ENCODE assay signal across 15 cellular contexts in genomic region chr3:56593455-56594158, GRCh38. TPM values are rescaled to one million over a fixed set of nuclear protein-coding genes. Genes with fewer than 3 reads are reported as not detected.
DNase-seq lines count a peak whose midpoint lies in the region; ATAC-seq and TF ChIP-seq lines count a peak whose summit lies in the region.
"Had no signal": no experiment of that assay in that cellular context is flagged by ENCODE, and none has a peak within 500 bp of the region (broad histone marks: within the 10 kb centered on the region; RNA-seq: fewer than 3 reads in every experiment).

No MANE protein-coding gene starts in this region.

- H3K36me3 ChIP-seq in Karpas-422 (ENCODE audit: insufficient read depth, low read length) (peaks cover 43% of the 10 kb centered on the region), brain microvascular endothelial cell (replicated peaks) (peaks cover 11% of the 10 kb centered on the region)

- peaks cover 45% of the 10 kb centered on the region for H3K79me2 ChIP-seq in Karpas-422 (ENCODE audit: low read length)

- H3K4me1 Mint-ChIP-seq in activated CD8-positive, alpha-beta T cell treated with anti-CD3 and anti-CD28 coated beads for 36 hours (ENCODE audit: low read depth): peaks cover 55% of the 10 kb centered on the region
- H3K4me1 Mint-ChIP-seq in effector memory CD8-positive, alpha-beta T cell (ENCODE audit: low read depth in 2 of 2): peaks cover 29 to 47% of the 10 kb centered on the region in 2 donors

- no peaks in the 10 kb centered on the region for H4K20me1 ChIP-seq in Karpas-422 (ENCODE audit: insufficient read depth, low read depth, low read length)

- no peaks in the 10 kb centered on the region for H3K4me1 ChIP-seq in Karpas-422 (ENCODE audit: low read length)
- H3K4me1 ChIP-seq: ascending aorta, left lung, suprapubic skin had no signal

- H3K27ac ChIP-seq in Karpas-422 (ENCODE audit: low read length): no peak overlapping the region
- H3K27ac ChIP-seq in brain microvascular endothelial cell: no peak overlapping the region
- H3K27ac ChIP-seq: ascending aorta, left lung, suprapubic skin had no signal

- peaks cover 4% of the 10 kb centered on the region for H3K9me3 Mint-ChIP-seq in activated CD8-positive, alpha-beta T cell treated with anti-CD3 and anti-CD28 coated beads for 36 hours
- no peaks in the 10 kb centered on the region for H3K9me3 Mint-ChIP-seq in effector memory CD8-positive, alpha-beta T cell

- H3K27ac Mint-ChIP-seq in activated CD8-positive, alpha-beta T cell treated with anti-CD3 and anti-CD28 coated beads for 36 hours: peak overlapping the region; percentile 84
- peak overlapping the region; percentile 84 for H3K27ac Mint-ChIP-seq in effector memory CD8-positive, alpha-beta T cell

- H3K27me3 Mint-ChIP-seq in activated CD8-positive, alpha-beta T cell treated with anti-CD3 and anti-CD28 coated beads for 36 hours: no peaks in the 10 kb centered on the region
- H3K27me3 Mint-ChIP-seq in effector memory CD8-positive, alpha-beta T cell: no peaks in the 10 kb centered on the region

- H2AFZ ChIP-seq in Karpas-422 (ENCODE audit: low read length): no peak overlapping the region

- CTCF ChIA-PET in activated CD8-positive, alpha-beta T cell treated with anti-CD3 and anti-CD28 coated beads for 36 hours (lab: Charles Lee): interaction anchor here (0.6 to 1.3 kb wide), 3 partner anchors 10 to 109 kb away, joined by 3 to 4 read pairs (median 3); no protein-coding TSS in a partner anchor

- POLR2A ChIA-PET in activated CD8-positive, alpha-beta T cell treated with anti-CD3 and anti-CD28 coated beads for 36 hours (lab: Charles Lee): interaction anchor here (0.8 to 1.7 kb wide), 2 partner anchors 21 to 36 kb away, joined by 4 to 6 read pairs; partner anchors contain the start of gene CCDC66

- peak overlapping the region; percentile 5 for H3K4me3 Mint-ChIP-seq in activated CD8-positive, alpha-beta T cell treated with anti-CD3 and anti-CD28 coated beads for 36 hours
- peak overlapping the region; percentile 48 to 63 for H3K4me3 Mint-ChIP-seq in effector memory CD8-positive, alpha-beta T cell

- ATAC-seq in activated CD8-positive, alpha-beta T cell treated with anti-CD3 and anti-CD28 coated beads for 36 hours: peak; percentile 100
- ATAC-seq in effector memory CD8-positive, alpha-beta T cell (replicated peaks): peak; percentile 100
- no peak for ATAC-seq in HG03460 (IDR thresholded peaks at IDR 0.05; ENCODE audit: unreplicated experiment)
- ATAC-seq: left lung had no signal

- peaks cover 51% of the 10 kb centered on the region for H3K36me3 Mint-ChIP-seq in activated CD8-positive, alpha-beta T cell treated with anti-CD3 and anti-CD28 coated beads for 36 hours (ENCODE audit: low read depth)
- H3K36me3 Mint-ChIP-seq in effector memory CD8-positive, alpha-beta T cell (ENCODE audit: insufficient read depth): peaks cover 9% of the 10 kb centered on the region

- no peaks in the 10 kb centered on the region for H3K9me2 ChIP-seq in Karpas-422 (replicated peaks; ENCODE audit: insufficient read depth, low read length)

- in situ Hi-C loops in brain microvascular endothelial cell (cut with HindIII; ENCODE audit: low pct_ligation_motif_present, low sequenced_read_pairs): no loop called here

- no peak overlapping the region for H3K4me3 ChIP-seq in Karpas-422 (ENCODE audit: low read length)
- H3K4me3 ChIP-seq in brain microvascular endothelial cell (ENCODE audit: low read depth, low read length): no peak overlapping the region
- H3K4me3 ChIP-seq: ascending aorta, left lung, suprapubic skin had no signal

- no peak overlapping the region for H3K4me2 ChIP-seq in Karpas-422 (ENCODE audit: low read depth, low read length, poor library complexity, severe bottlenecking)

- DNase-seq in stimulated activated CD4-positive, alpha-beta T cell treated with anti-CD3 and anti-CD28 coated beads, Interleukin-15, amount 100 ng/mL, for 24 hours: peak; percentile 32
- no peak for DNase-seq in stimulated activated CD4-positive, alpha-beta T cell treated with anti-CD3 and anti-CD28 coated beads, Interleukin-4, amount 100 ng/mL, for 1 hour
- DNase-seq in activated CD8-positive, alpha-beta T cell treated with anti-CD3 and anti-CD28 coated beads for 36 hours: peak; percentile 61
- peak; percentile 39 to 45 (median 43) for DNase-seq in effector memory CD8-positive, alpha-beta T cell
- DNase-seq in DMS 273 (lab: John Stamatoyannopoulos, UW; ENCODE audit: unreplicated experiment): no peak
- no peak for DNase-seq in Karpas-422
- no peak for DNase-seq in brain microvascular endothelial cell
- DNase-seq: GDM1, head of caudate nucleus, left lung, NCI-H1436 treated with DMSO at 0.1 percent for 48 hours, occipital lobe had no signal

- no peak overlapping the region for H3K9ac ChIP-seq in Karpas-422 (ENCODE audit: low read length)

- no peak for TF ChIP-seq CTCF in activated CD8-positive, alpha-beta T cell treated with anti-CD3 and anti-CD28 coated beads for 36 hours (IDR thresholded peaks at IDR 0.05)
- TF ChIP-seq CTCF in brain microvascular endothelial cell (IDR thresholded peaks at IDR 0.05; ENCODE audit: low read depth, low read length, missing control alignments): no peak

- H3K27me3 ChIP-seq in Karpas-422 (ENCODE audit: low read length) (no peaks in the 10 kb centered on the region), brain microvascular endothelial cell (replicated peaks) (no peaks in the 10 kb centered on the region)
- H3K27me3 ChIP-seq: ascending aorta, left lung, suprapubic skin had no signal

- H3K9me3 ChIP-seq in Karpas-422 (ENCODE audit: low read length): no peaks in the 10 kb centered on the region
- H3K9me3 ChIP-seq: ascending aorta, left lung, suprapubic skin had no signal

- intact Hi-C loops in activated CD8-positive, alpha-beta T cell treated with anti-CD3 and anti-CD28 coated beads for 36 hours (cut with micrococcal nuclease): loop anchor here (5.0 kb wide), 1 partner anchor 36 kb away; the partner anchor contains the start of gene CCDC66

RNA-seq across cellular contexts. Expression of gene CCDC66, which starts 36.6 kb away (rescaled TPM):
- 10 to 100 TPM; 21.1 to 22.1 TPM for total RNA-seq in activated CD8-positive, alpha-beta T cell treated with anti-CD3 and anti-CD28 coated beads for 36 hours
- 48.8 and 103 TPM in 2 replicates for total RNA-seq in Karpas-422 (2014; rRNA removed; shearing (Covaris generic); ENCODE audit: low replicate concordance)

Comparison
In these comparisons a context has a peak if more than half of its experiments do, and no peak if none do; other contexts are left out.
1. DNase-seq: peak in stimulated activated CD4-positive, alpha-beta T cell treated with anti-CD3 and anti-CD28 coated beads, Interleukin-15, amount 100 ng/mL, for 24 hours (single experiment), activated CD8-positive, alpha-beta T cell treated with anti-CD3 and anti-CD28 coated beads for 36 hours (single experiment) and effector memory CD8-positive, alpha-beta T cell (3 of 3); none in stimulated activated CD4-positive, alpha-beta T cell treated with anti-CD3 and anti-CD28 coated beads, Interleukin-4, amount 100 ng/mL, for 1 hour (single experiment), DMS 273 (single experiment), Karpas-422 (single experiment) and brain microvascular endothelial cell (single experiment).